Comparison of ENCODE assay signal across 27 cellular contexts in the genomic region with DNA sequence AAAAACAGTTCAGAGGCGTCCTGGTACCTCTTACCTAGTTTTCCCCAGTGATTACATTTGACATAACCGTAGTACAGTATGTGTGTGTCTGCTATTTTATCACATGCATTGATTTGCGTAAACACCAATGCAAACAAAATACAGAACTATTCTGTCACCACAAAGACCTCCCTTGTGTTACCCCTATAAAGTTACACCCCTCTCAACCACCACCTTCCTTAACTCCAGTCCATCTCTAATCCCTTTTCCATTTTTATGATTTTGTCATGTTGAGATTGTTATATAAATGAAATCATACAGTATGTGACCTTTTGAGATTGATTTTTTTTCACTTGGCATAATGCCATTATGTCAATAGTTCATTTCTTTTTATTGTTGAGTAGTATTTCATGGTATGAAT.
"Had no signal": no experiment of that assay in that cellular context is flagged by ENCODE, and none has a peak within 500 bp of the region (broad histone marks: within the 10 kb centered on the region; RNA-seq: fewer than 3 reads in every experiment).

No MANE protein-coding gene starts in this region.

- H3K4me3 ChIP-seq: left ventricle myocardium inferior, lung, mucosa of descending colon, ovary, right atrium auricular region, right lobe of liver, stomach, testis, thyroid gland, transverse colon, upper lobe of left lung, vagina had no signal

- H3K27me3 ChIP-seq: ovary, right atrium auricular region, right lobe of liver, stomach, testis, thyroid gland, transverse colon, upper lobe of left lung, vagina had no signal

- FAIRE-seq: islet of Langerhans, kidney had no signal

- H3K4me1 Mint-ChIP-seq: immature natural killer cell had no signal

- ATAC-seq: mucosa of descending colon; naive thymus-derived CD4-positive, alpha-beta T cell; natural killer cell treated with Interleukin-12 subunit alpha and Interleukin-12 subunit beta and Interleukin-15 and Interleukin-18, amount 100 ng/mL, for 72 hours; stimulated activated naive B cell treated with anti-CD40 and anti-IgM and Interleukin-4, amounts not matched to agents 10 μg/mL and 1 μg/mL and 100 μg/mL, for 72 hours; stimulated activated naive CD8-positive, alpha-beta T cell treated with anti-CD3 and anti-CD28 coated beads, Interleukin-15, Interleukin-2, amounts not matched to agents 100 U/mL and 50 U/mL, for 24 hours had no signal

- H3K36me3 ChIP-seq: left ventricle myocardium inferior, ovary, right atrium auricular region, right lobe of liver, stomach, thyroid gland, transverse colon, upper lobe of left lung, vagina had no signal

- H3K36me3 Mint-ChIP-seq: immature natural killer cell; natural killer cell treated with Interleukin-12 subunit alpha and Interleukin-12 subunit beta and Interleukin-15 and Interleukin-18, amount 100 ng/mL, for 72 hours; stimulated activated naive B cell treated with anti-CD40 and anti-IgM and Interleukin-4, amounts not matched to agents 10 μg/mL and 1 μg/mL and 100 μg/mL, for 72 hours had no signal

- DNase-seq: hippocampal formation; immature natural killer cell; left ventricle myocardium inferior; mesendoderm; midbrain; mucosa of descending colon; naive thymus-derived CD4-positive, alpha-beta T cell; ovary; right lobe of liver; stimulated activated CD4-positive, alpha-beta T cell treated with anti-CD3 and anti-CD28 coated beads, Interleukin-12 subunit alpha, Interleukin-12 subunit beta, amount 100 ng/mL, for 4 hours; stimulated activated CD4-positive, alpha-beta T cell treated with anti-CD3 and anti-CD28 coated beads, Interleukin-15, amount 100 ng/mL, for 24 hours; stimulated activated CD4-positive, alpha-beta T cell treated with anti-CD3 and anti-CD28 coated beads, Interleukin-2, amount 100 ng/mL, for 24 hours; stimulated activated CD4-positive, alpha-beta T cell treated with anti-CD3 and anti-CD28 coated beads, Interleukin-4, amount 100 ng/mL, for 1 hour; stimulated activated naive B cell treated with anti-CD40 and anti-IgM and Interleukin-4, amounts not matched to agents 10 μg/mL and 1 μg/mL and 100 μg/mL, for 72 hours; stimulated activated naive CD8-positive, alpha-beta T cell treated with anti-CD3 and anti-CD28 coated beads, Interleukin-15, Interleukin-2, amounts not matched to agents 100 U/mL and 50 U/mL, for 24 hours; stomach; testis; thyroid gland; transverse colon; upper lobe of left lung had no signal

- H3K4me3 Mint-ChIP-seq: immature natural killer cell; naive thymus-derived CD4-positive, alpha-beta T cell; natural killer cell treated with Interleukin-12 subunit alpha and Interleukin-12 subunit beta and Interleukin-15 and Interleukin-18, amount 100 ng/mL, for 72 hours; stimulated activated naive B cell treated with anti-CD40 and anti-IgM and Interleukin-4, amounts not matched to agents 10 μg/mL and 1 μg/mL and 100 μg/mL, for 72 hours had no signal

- H3K27ac Mint-ChIP-seq: immature natural killer cell; naive thymus-derived CD4-positive, alpha-beta T cell; natural killer cell treated with Interleukin-12 subunit alpha and Interleukin-12 subunit beta and Interleukin-15 and Interleukin-18, amount 100 ng/mL, for 72 hours; progenitor cell of endocrine pancreas; stimulated activated naive B cell treated with anti-CD40 and anti-IgM and Interleukin-4, amounts not matched to agents 10 μg/mL and 1 μg/mL and 100 μg/mL, for 72 hours had no signal

- H3K27ac ChIP-seq: left ventricle myocardium inferior, ovary, right atrium auricular region, right lobe of liver, stomach, testis, thyroid gland, transverse colon, upper lobe of left lung, vagina had no signal

- H3K9me3 Mint-ChIP-seq: natural killer cell treated with Interleukin-12 subunit alpha and Interleukin-12 subunit beta and Interleukin-15 and Interleukin-18, amount 100 ng/mL, for 72 hours; stimulated activated naive B cell treated with anti-CD40 and anti-IgM and Interleukin-4, amounts not matched to agents 10 μg/mL and 1 μg/mL and 100 μg/mL, for 72 hours had no signal
